8 cellular contexts compared by ENCODE assay signal in the genomic region with DNA sequence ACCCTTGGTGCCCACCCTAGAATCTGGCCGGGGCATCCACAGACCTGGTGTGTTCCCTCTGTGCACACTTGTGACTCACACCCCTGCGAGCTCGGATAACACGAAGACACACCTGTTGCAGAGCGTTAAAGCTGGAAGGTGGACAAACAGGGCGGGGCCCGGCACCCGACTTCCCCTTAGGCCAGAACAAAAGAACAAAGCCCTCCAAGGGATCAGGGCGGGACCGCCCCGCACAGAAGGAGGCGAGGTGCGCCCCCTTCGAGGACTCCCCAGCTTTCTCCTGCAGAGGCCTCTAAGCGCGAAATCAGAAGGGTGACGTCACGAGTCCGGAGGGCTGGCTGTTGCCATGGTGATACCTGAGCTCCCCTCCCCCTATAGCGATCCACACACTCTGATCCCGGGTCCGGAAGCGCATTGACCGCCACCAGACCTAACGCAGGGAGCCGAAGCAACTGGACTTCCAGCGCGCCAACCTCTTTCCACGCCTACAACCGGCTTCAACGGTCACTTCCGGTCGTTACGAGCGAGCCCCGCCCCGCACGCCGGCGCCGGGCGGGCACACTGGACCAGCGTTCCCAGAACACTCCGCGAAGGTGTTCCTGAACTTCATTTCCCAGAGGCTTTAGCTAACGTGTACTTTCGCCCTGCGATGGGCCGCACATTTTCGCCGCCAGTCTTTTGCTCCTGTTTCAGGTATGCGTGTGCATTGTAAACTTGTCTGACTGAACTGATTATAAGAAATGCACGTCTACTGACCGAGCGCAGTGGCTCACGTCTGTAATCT. TPM values are rescaled to one million over a fixed set of nuclear protein-coding genes. Genes with fewer than 3 reads are reported as not detected.
DNase-seq lines count a peak whose midpoint lies in the region; ATAC-seq, FAIRE-seq and TF ChIP-seq lines count a peak whose summit lies in the region.

A gene (minus strand): TSS at position 489 of the 784 bp plus-strand sequence. CDS start 811 bp downstream, outside the sequence.

- peaks cover 3% of the 10 kb centered on the region for H3K4me1 ChIP-seq in colonic mucosa

- H3K36me3 ChIP-seq in BJ (ENCODE audit: control insufficient read depth, insufficient read depth, low read length), result no peaks in the 10 kb centered on the region
- no peaks in the 10 kb centered on the region for H3K36me3 ChIP-seq in colonic mucosa

- CTCF ChIA-PET in BJ (lab: Yijun Ruan, JAX), result interaction anchor here (0.6 to 1.8 kb wide), 3 partner anchors 25 to 386 kb away, joined by 3 read pairs; no protein-coding TSS in a partner anchor

- POLR2A ChIA-PET in BJ (lab: Charles Lee), result interaction anchor here (0.6 kb wide), 2 partner anchors 1114 to 1366 kb away, joined by 3 read pairs; a partner anchor contains a TSS

- H3K4me3 ChIP-seq in BJ (ENCODE audit: low read depth, low read length) (peak within 1 kb of the TSS; percentile 66), colonic mucosa (peak within 1 kb of the TSS; percentile 77)

- H3K27ac ChIP-seq in colonic mucosa, result peak within 1 kb of the TSS; percentile 98
- H3K27ac ChIP-seq in layer of hippocampus (ENCODE audit: low read depth, low read length), result peak within 1 kb of the TSS; percentile 67

- H3K27me3 ChIP-seq in BJ (ENCODE audit: control insufficient read depth, insufficient read depth, low read length) (no peaks in the 10 kb centered on the region), colonic mucosa (no peaks in the 10 kb centered on the region), layer of hippocampus (ENCODE audit: control insufficient read depth, insufficient read depth, low read length) (no peaks in the 10 kb centered on the region)

- peak; percentile 90 for FAIRE-seq in GM19239 (lab: Jason Lieb, UNC)

- H3K9ac ChIP-seq in colonic mucosa (ENCODE audit: low read depth in 2 of 2, low read length in 2 of 2), result peak within 1 kb of the TSS; percentile 85 to 100

- DNase-seq in BJ (ENCODE audit: low read depth), result peak; percentile 86
- peak; percentile 53 for DNase-seq in GM19239 (ENCODE audit: insufficient read length, low spot score)
- peak; percentile 92 for DNase-seq in NCI-H524 treated with DMSO at 0.1 percent for 48 hours (lab: John Stamatoyannopoulos, UW)
- DNase-seq in activated CD4-positive, alpha-beta T cell treated with anti-CD3 and anti-CD28 coated beads for 4 hours, result peak; percentile 75 to 76
- peak; percentile 97 for DNase-seq in colonic mucosa
- peak; percentile 62 to 73 for DNase-seq in stimulated activated CD4-positive, alpha-beta T cell treated with anti-CD3 and anti-CD28 coated beads, Interleukin-1b, Interleukin-23, amount 100 ng/mL, for 4 hours (ENCODE audit: low read depth in 2 of 2)

- intact Hi-C loops in colonic mucosa (cut with DNase I), result loop anchor here (10.0 kb wide), 1 partner anchor 348 kb away; no protein-coding TSS in a partner anchor

- H3K9me3 ChIP-seq in colonic mucosa, result no peaks in the 10 kb centered on the region

- peak; percentile 82 for ATAC-seq in HG03457 (IDR thresholded peaks at IDR 0.05; ENCODE audit: unreplicated experiment)

- no peak; the same call in 1 of the 2 replicates for TF ChIP-seq CTCF in BJ (IDR thresholded peaks at IDR 0.05; ENCODE audit: insufficient read depth, low read depth, low read length)
- TF ChIP-seq CTCF in colonic mucosa (IDR thresholded peaks at IDR 0.05), result no peak

RNA-seq across cellular contexts. Expression of the gene that starts here (rescaled TPM):
- polyA plus RNA-seq in BJ (2011; rRNA removed), result 1.8 and 3.4 TPM in 2 replicates
- 2.3 and 2.9 TPM in 2 replicates for polyA minus RNA-seq in BJ (2011; rRNA and poly(A)+ RNA removed)
- 1 to 10 TPM; 6.3 to 8.6 TPM for total RNA-seq in colonic mucosa

Comparison
In these comparisons a context has a peak if more than half of its experiments do, and no peak if none do; other contexts are left out.
1. Peak in every context shown above with its lines: DNase-seq, ATAC-seq, H3K4me3 ChIP-seq and H3K27ac ChIP-seq.